ENCODE assay signal across 26 cellular contexts in genomic region chr2:68921646-68922045, GRCh38. TPM values are rescaled to one million over a fixed set of nuclear protein-coding genes. Genes with fewer than 3 reads are reported as not detected.
"Had no signal": no experiment of that assay in that cellular context is flagged by ENCODE, and none has a peak within 500 bp of the region (broad histone marks: within the 10 kb centered on the region; RNA-seq: fewer than 3 reads in every experiment).

No MANE protein-coding gene starts in this region.

- DNase-seq: activated CD4-positive, alpha-beta T cell treated with anti-CD3 and anti-CD28 coated beads for 4 hours; activated CD8-positive, alpha-beta T cell treated with anti-CD3 and anti-CD28 coated beads for 36 hours; activated gamma-delta T cell; activated T-cell treated with anti-CD3 and anti-CD28 coated beads, Interleukin-2, amount 50 U/mL, for 72 hours; amniotic stem cell; head of caudate nucleus; immature natural killer cell; left colon; midbrain; stimulated activated CD4-positive, alpha-beta T cell treated with anti-CD3 and anti-CD28 coated beads, Interleukin-15, amount 100 ng/mL, for 24 hours; stimulated activated CD4-positive, alpha-beta T cell treated with anti-CD3 and anti-CD28 coated beads, Interleukin-4, amount 100 ng/mL, for 24 hours; stimulated activated naive CD4-positive, alpha-beta T cell; T-helper 2 cell; tibial artery; uterus had no signal

- ATAC-seq: activated CD8-positive, alpha-beta T cell treated with anti-CD3 and anti-CD28 coated beads for 36 hours; activated T-cell treated with anti-CD3 and anti-CD28 coated beads, Interleukin-2, amount 50 U/mL, for 72 hours; left colon; right cardiac atrium; WTC11 had no signal

RNA-seq across cellular contexts. Expression of gene GKN2, which starts 31.0 kb away (rescaled TPM):
- total RNA-seq: activated CD8-positive, alpha-beta T cell treated with anti-CD3 and anti-CD28 coated beads for 36 hours; activated T-cell treated with anti-CD3 and anti-CD28 coated beads, Interleukin-2, amount 50 U/mL, for 72 hours; breast epithelium; cerebellum; frontal cortex; myocyte; omental fat pad; progenitor cell of endocrine pancreas; right cardiac atrium; subcutaneous adipose tissue; uterus; WTC11 had no signal
- polyA plus RNA-seq: immature natural killer cell, neural cell, right cardiac atrium had no signal

RNA-seq across cellular contexts. Expression of gene BMP10, which starts 50.4 kb away (rescaled TPM):
- total RNA-seq: activated CD8-positive, alpha-beta T cell treated with anti-CD3 and anti-CD28 coated beads for 36 hours; activated T-cell treated with anti-CD3 and anti-CD28 coated beads, Interleukin-2, amount 50 U/mL, for 72 hours; breast epithelium; cerebellum; frontal cortex; left colon; omental fat pad; progenitor cell of endocrine pancreas; subcutaneous adipose tissue; uterus; WTC11 had no signal
- polyA plus RNA-seq: immature natural killer cell, lung, neural cell had no signal

RNA-seq across cellular contexts. Expression of gene GKN1, which starts 52.8 kb away (rescaled TPM):
- total RNA-seq: activated CD8-positive, alpha-beta T cell treated with anti-CD3 and anti-CD28 coated beads for 36 hours; activated T-cell treated with anti-CD3 and anti-CD28 coated beads, Interleukin-2, amount 50 U/mL, for 72 hours; breast epithelium; cerebellum; frontal cortex; left colon; lung; myocyte; omental fat pad; progenitor cell of endocrine pancreas; right cardiac atrium; subcutaneous adipose tissue; uterus; WTC11 had no signal
- polyA plus RNA-seq: immature natural killer cell, neural cell, right cardiac atrium had no signal
